2 cellular contexts compared by ENCODE assay signal in genomic region chr16:4337540-4338088, GRCh38.
TF ChIP-seq lines count a peak whose summit lies in the region.

No MANE protein-coding gene starts in this region.

TF ChIP-seq in IMR-90, 13 proteins besides CTCF, POLR2A, EP300 and RAD21:
- TF ChIP-seq, protein P1, sequence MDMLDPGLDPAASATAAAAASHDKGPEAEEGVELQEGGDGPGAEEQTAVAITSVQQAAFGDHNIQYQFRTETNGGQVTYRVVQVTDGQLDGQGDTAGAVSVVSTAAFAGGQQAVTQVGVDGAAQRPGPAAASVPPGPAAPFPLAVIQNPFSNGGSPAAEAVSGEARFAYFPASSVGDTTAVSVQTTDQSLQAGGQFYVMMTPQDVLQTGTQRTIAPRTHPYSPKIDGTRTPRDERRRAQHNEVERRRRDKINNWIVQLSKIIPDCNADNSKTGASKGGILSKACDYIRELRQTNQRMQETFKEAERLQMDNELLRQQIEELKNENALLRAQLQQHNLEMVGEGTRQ (IDR thresholded peaks at IDR 0.05; ENCODE audit: low read depth, low read length), result no peak
- TF ChIP-seq MAFK (IDR thresholded peaks at IDR 0.05; ENCODE audit: low read depth, low read length), result no peak
- no peak for TF ChIP-seq BHLHE40 (IDR thresholded peaks at IDR 0.05; ENCODE audit: low read depth, low read length)
- no peak for TF ChIP-seq NFE2L2 (IDR thresholded peaks at IDR 0.05; ENCODE audit: low read depth, low read length)
- TF ChIP-seq, protein P2, sequence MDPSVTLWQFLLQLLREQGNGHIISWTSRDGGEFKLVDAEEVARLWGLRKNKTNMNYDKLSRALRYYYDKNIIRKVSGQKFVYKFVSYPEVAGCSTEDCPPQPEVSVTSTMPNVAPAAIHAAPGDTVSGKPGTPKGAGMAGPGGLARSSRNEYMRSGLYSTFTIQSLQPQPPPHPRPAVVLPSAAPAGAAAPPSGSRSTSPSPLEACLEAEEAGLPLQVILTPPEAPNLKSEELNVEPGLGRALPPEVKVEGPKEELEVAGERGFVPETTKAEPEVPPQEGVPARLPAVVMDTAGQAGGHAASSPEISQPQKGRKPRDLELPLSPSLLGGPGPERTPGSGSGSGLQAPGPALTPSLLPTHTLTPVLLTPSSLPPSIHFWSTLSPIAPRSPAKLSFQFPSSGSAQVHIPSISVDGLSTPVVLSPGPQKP (IDR thresholded peaks at IDR 0.05; ENCODE audit: borderline replicate concordance, low read depth, low read length), result no peak
- TF ChIP-seq SMC3 (IDR thresholded peaks at IDR 0.05; ENCODE audit: low read depth, low read length), result no peak
- no peak for TF ChIP-seq CEBPB (IDR thresholded peaks at IDR 0.05; ENCODE audit: low read depth, low read length)
- TF ChIP-seq FOS (IDR thresholded peaks at IDR 0.05; ENCODE audit: low read depth, low read length), result no peak
- TF ChIP-seq MAZ (IDR thresholded peaks at IDR 0.05; ENCODE audit: borderline replicate concordance, low read depth, low read length), result no peak
- no peak for TF ChIP-seq MXI1 (IDR thresholded peaks at IDR 0.05; ENCODE audit: borderline replicate concordance, low read depth, low read length)
- no peak for TF ChIP-seq RFX5 (IDR thresholded peaks at IDR 0.05; ENCODE audit: low read depth, low read length)
- TF ChIP-seq RCOR1 (IDR thresholded peaks at IDR 0.05; ENCODE audit: insufficient replicate concordance, low read length), result no peak
TF ChIP-seq in IMR-90: peak in this region for 0.

TF ChIP-seq in K562, 482 proteins besides CTCF, POLR2A, EP300 and RAD21:
- no peak for TF ChIP-seq FOXA1 (IDR thresholded peaks at IDR 0.05; ENCODE audit: borderline replicate concordance)
- TF ChIP-seq POLR2G (IDR thresholded peaks at IDR 0.05; ENCODE audit: low read depth, low read length), result peak; percentile 64
